ENCODE assay signal across 1 cellular context in the genomic region with DNA sequence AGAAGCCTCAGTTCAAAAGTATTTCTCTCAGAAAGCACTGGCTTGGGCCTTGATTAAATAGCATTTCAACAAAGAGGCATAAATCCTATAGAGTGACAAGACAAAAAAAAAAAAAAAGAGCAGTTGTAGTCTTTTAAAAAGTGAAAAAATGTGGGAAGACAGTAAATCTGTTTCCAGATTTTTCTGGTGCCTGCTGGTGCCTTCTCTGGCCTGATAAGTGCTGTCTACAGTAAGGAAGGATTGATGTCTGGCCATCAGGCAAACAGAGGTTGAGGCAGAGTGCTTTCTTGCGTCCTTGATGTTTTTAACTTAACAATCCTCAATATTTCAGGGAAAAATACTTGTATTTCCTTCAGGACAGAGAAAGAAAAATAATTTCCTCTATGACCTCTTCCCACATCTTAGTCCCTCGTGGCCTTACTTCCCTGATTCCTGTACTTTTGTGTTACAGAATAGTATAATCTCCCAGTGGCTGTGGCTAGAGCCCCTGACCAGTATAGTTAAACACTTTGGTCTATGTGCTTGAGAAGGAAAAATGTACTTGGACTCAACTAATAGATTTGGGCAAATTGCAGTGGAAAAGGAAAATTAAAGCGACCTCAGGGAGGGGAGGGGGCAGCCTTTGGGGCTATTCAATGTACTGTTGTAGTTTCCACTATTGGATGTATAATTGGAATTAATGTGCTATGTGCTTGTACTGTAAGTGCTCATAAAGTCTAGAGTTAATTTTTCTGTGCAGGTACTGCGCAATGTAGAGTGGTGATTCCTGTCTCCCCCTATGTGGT.
TF ChIP-seq lines count a peak whose summit lies in the region.

No MANE protein-coding gene starts in this region.

TF ChIP-seq in SK-N-SH treated with all-trans-retinoic acid at 6 μM for 48 hours, 23 proteins besides CTCF, POLR2A, EP300 and RAD21 (continued from another document):
- TF ChIP-seq, protein P1, sequence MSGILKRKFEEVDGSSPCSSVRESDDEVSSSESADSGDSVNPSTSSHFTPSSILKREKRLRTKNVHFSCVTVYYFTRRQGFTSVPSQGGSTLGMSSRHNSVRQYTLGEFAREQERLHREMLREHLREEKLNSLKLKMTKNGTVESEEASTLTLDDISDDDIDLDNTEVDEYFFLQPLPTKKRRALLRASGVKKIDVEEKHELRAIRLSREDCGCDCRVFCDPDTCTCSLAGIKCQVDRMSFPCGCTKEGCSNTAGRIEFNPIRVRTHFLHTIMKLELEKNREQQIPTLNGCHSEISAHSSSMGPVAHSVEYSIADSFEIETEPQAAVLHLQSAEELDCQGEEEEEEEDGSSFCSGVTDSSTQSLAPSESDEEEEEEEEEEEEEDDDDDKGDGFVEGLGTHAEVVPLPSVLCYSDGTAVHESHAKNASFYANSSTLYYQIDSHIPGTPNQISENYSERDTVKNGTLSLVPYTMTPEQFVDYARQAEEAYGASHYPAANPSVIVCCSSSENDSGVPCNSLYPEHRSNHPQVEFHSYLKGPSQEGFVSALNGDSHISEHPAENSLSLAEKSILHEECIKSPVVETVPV (CRISPR knock-in tag; IDR thresholded peaks at IDR 0.05) = no peak
- TF ChIP-seq ZNF8 (CRISPR knock-in tag; IDR thresholded peaks at IDR 0.05) = no peak
- TF ChIP-seq ZC3H10 (CRISPR knock-in tag; IDR thresholded peaks at IDR 0.05) = no peak
